1 cellular context compared by ENCODE assay signal in genomic region chr1:207807395-207808321, GRCh38.
TF ChIP-seq lines count a peak whose summit lies in the region.

No MANE protein-coding gene starts in this region.

TF ChIP-seq in WTC11, 78 proteins besides CTCF, POLR2A, EP300 and RAD21:
- TF ChIP-seq CREB1 (CRISPR knock-in tag; IDR thresholded peaks at IDR 0.05) (no peak), HMGXB4 (CRISPR knock-in tag; IDR thresholded peaks at IDR 0.05) (no peak), NR2C2 (CRISPR knock-in tag; IDR thresholded peaks at IDR 0.05) (no peak), ZNF121 (CRISPR knock-in tag; IDR thresholded peaks at IDR 0.05) (no peak), ZNF138 (CRISPR knock-in tag; conservative IDR thresholded peaks at IDR 0.05) (no peak)
- TF ChIP-seq, protein P1, sequence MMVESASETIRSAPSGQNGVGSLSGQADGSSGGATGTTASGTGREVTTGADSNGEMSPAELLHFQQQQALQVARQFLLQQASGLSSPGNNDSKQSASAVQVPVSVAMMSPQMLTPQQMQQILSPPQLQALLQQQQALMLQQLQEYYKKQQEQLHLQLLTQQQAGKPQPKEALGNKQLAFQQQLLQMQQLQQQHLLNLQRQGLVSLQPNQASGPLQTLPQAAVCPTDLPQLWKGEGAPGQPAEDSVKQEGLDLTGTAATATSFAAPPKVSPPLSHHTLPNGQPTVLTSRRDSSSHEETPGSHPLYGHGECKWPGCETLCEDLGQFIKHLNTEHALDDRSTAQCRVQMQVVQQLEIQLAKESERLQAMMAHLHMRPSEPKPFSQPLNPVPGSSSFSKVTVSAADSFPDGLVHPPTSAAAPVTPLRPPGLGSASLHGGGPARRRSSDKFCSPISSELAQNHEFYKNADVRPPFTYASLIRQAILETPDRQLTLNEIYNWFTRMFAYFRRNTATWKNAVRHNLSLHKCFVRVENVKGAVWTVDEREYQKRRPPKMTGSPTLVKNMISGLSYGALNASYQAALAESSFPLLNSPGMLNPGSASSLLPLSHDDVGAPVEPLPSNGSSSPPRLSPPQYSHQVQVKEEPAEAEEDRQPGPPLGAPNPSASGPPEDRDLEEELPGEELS (CRISPR knock-in tag; IDR thresholded peaks at IDR 0.05), result no peak
